Comparison of ENCODE assay signal across 8 cellular contexts in the genomic region with DNA sequence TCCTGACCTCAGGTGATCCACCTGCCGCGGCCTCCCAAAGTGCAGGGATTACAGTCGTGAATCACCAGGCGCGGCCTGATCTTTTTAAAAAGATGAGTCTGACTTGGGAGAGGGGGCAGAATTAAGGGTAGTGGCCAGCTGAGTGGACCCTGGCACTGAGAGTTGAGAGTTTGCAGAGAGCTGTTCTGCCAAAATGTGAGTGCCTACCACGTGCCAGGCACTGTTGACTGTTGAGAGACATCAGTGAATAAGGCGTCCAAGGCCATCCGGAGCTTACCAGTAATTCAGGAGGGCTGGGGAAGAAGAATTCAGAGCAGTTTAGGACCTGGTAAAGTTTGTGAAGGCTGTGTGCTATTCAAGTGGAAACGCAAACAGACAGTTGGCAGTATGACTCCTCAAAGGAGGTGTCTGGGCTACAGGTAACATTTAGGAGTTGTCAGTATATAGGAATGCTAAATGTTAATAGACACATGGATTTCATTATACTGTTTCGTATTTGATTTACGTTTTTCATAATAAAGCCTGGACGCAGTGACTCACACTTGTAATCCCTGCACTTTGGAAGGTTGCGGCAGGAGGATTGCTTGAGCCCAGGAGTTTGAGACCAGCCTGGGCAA. TPM values are rescaled to one million over a fixed set of nuclear protein-coding genes. Genes with fewer than 3 reads are reported as not detected.
DNase-seq lines count a peak whose midpoint lies in the region; ATAC-seq lines count a peak whose summit lies in the region.

No MANE protein-coding gene starts in this region.

- H3K27ac Mint-ChIP-seq in activated CD4-positive, alpha-beta T cell treated with anti-CD3 and anti-CD28 coated beads for 36 hours = peak overlapping the region; percentile 42
- no peak overlapping the region for H3K27ac Mint-ChIP-seq in activated naive CD8-positive, alpha-beta T cell treated with anti-CD3 and anti-CD28 coated beads, Interleukin-2, amount 50 U/mL, for 24 hours

- peaks cover 40% of the 10 kb centered on the region for H3K4me1 Mint-ChIP-seq in activated CD4-positive, alpha-beta T cell treated with anti-CD3 and anti-CD28 coated beads for 36 hours
- peaks cover 35% of the 10 kb centered on the region for H3K4me1 Mint-ChIP-seq in activated naive CD8-positive, alpha-beta T cell treated with anti-CD3 and anti-CD28 coated beads, Interleukin-2, amount 50 U/mL, for 24 hours

- ATAC-seq in activated CD4-positive, alpha-beta T cell treated with anti-CD3 and anti-CD28 coated beads for 36 hours = no peak
- no peak for ATAC-seq in activated naive CD8-positive, alpha-beta T cell treated with anti-CD3 and anti-CD28 coated beads, Interleukin-2, amount 50 U/mL, for 24 hours
- ATAC-seq in GM18519 (IDR thresholded peaks at IDR 0.05; ENCODE audit: low FRiP score, unreplicated experiment) = no peak

- CTCF ChIA-PET in activated CD4-positive, alpha-beta T cell treated with anti-CD3 and anti-CD28 coated beads for 36 hours (lab: Charles Lee) = interaction anchor here (1.5 kb wide), 1 partner anchor 11 kb away, joined by 6 read pairs; no protein-coding TSS in a partner anchor

- intact Hi-C loops in activated CD4-positive, alpha-beta T cell treated with anti-CD3 and anti-CD28 coated beads for 36 hours (cut with DNase I, micrococcal nuclease) = loop anchor here in 1 of 2 experiments (5.0 kb wide), 1 partner anchor 86 kb away; a partner anchor contains a TSS

- no peaks in the 10 kb centered on the region for H3K9me3 Mint-ChIP-seq in activated CD4-positive, alpha-beta T cell treated with anti-CD3 and anti-CD28 coated beads for 36 hours (ENCODE audit: low read depth)
- H3K9me3 Mint-ChIP-seq in activated naive CD8-positive, alpha-beta T cell treated with anti-CD3 and anti-CD28 coated beads, Interleukin-2, amount 50 U/mL, for 24 hours = no peaks in the 10 kb centered on the region

- POLR2A ChIA-PET in activated CD4-positive, alpha-beta T cell treated with anti-CD3 and anti-CD28 coated beads for 36 hours (lab: Charles Lee) = interaction anchor here (1.2 kb wide), 1 partner anchor 85 kb away, joined by 4 read pairs; a partner anchor contains a TSS

- no peaks in the 10 kb centered on the region for H3K27me3 Mint-ChIP-seq in activated CD4-positive, alpha-beta T cell treated with anti-CD3 and anti-CD28 coated beads for 36 hours
- H3K27me3 Mint-ChIP-seq in activated naive CD8-positive, alpha-beta T cell treated with anti-CD3 and anti-CD28 coated beads, Interleukin-2, amount 50 U/mL, for 24 hours = no peaks in the 10 kb centered on the region

- H3K36me3 Mint-ChIP-seq in activated CD4-positive, alpha-beta T cell treated with anti-CD3 and anti-CD28 coated beads for 36 hours (ENCODE audit: low read depth) = peaks cover 22% of the 10 kb centered on the region
- H3K36me3 Mint-ChIP-seq in activated naive CD8-positive, alpha-beta T cell treated with anti-CD3 and anti-CD28 coated beads, Interleukin-2, amount 50 U/mL, for 24 hours (ENCODE audit: low read depth) = peaks cover 9% of the 10 kb centered on the region

- H3K4me3 Mint-ChIP-seq in activated CD4-positive, alpha-beta T cell treated with anti-CD3 and anti-CD28 coated beads for 36 hours = peak overlapping the region; percentile 86
- H3K4me3 Mint-ChIP-seq in activated naive CD8-positive, alpha-beta T cell treated with anti-CD3 and anti-CD28 coated beads, Interleukin-2, amount 50 U/mL, for 24 hours = peak overlapping the region; percentile 86

- no peak for DNase-seq in activated CD4-positive, alpha-beta T cell treated with anti-CD3 and anti-CD28 coated beads for 36 hours
- no peak for DNase-seq in activated CD4-positive, alpha-beta T cell treated with anti-CD3 and anti-CD28 coated beads for 4 hours
- no peak for DNase-seq in activated naive CD8-positive, alpha-beta T cell treated with anti-CD3 and anti-CD28 coated beads, Interleukin-2, amount 50 U/mL, for 24 hours
- DNase-seq in hypothalamus (lab: John Stamatoyannopoulos, UW) (peak in 27 of 51 donors; percentile 2 to 52 (median 16)), superior temporal gyrus (ENCODE audit: extremely low spot score) (peak; percentile 34), HUDEP-2 (lab: John Stamatoyannopoulos, UW; ENCODE audit: unreplicated experiment in 76 of 76) (no peak), HK-2 (ENCODE audit: unreplicated experiment) (no peak)

RNA-seq across cellular contexts. Expression of a gene that starts 1.5 kb away (rescaled TPM):
- total RNA-seq in activated CD4-positive, alpha-beta T cell treated with anti-CD3 and anti-CD28 coated beads for 36 hours = 10 to 100 TPM; 60.5 to 69.8 TPM

RNA-seq across cellular contexts. Expression of a gene that starts 14.2 kb away (rescaled TPM):
- total RNA-seq in activated CD4-positive, alpha-beta T cell treated with anti-CD3 and anti-CD28 coated beads for 36 hours = 10 to 100 TPM; 16.6 to 26.8 TPM

Comparison
In these comparisons a context has a peak if more than half of its experiments do, and no peak if none do; other contexts are left out.
1. DNase-seq: peak in hypothalamus (27 of 51) and superior temporal gyrus (single experiment); none in activated CD4-positive, alpha-beta T cell treated with anti-CD3 and anti-CD28 coated beads for 36 hours (single experiment), activated CD4-positive, alpha-beta T cell treated with anti-CD3 and anti-CD28 coated beads for 4 hours (0 of 2), activated naive CD8-positive, alpha-beta T cell treated with anti-CD3 and anti-CD28 coated beads, Interleukin-2, amount 50 U/mL, for 24 hours (single experiment), HUDEP-2 (0 of 76) and HK-2 (single experiment).